13 cellular contexts compared by ENCODE assay signal in the genomic region with DNA sequence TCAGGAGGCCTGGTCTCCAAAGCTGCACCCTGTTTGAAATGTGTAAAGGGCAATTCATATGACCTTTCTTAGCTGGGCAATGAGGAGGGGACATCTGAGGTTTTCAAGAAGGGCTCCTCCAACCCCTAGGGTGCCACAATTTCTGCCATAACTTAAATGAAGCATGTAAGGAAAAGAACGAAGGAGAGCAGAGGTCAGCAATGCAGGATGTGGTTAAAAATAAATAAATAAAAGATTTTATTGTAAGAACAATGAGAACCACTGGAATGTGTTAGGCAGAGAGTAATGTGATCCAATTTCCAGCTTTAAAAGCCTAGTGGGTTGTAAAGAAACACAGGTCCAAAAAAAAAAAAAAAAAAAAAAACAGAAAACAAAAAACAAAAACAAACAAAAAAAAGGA.
DNase-seq lines count a peak whose midpoint lies in the region; ATAC-seq and TF ChIP-seq lines count a peak whose summit lies in the region.
"Had no signal": no experiment of that assay in that cellular context is flagged by ENCODE, and none has a peak within 500 bp of the region (broad histone marks: within the 10 kb centered on the region; RNA-seq: fewer than 3 reads in every experiment).

No MANE protein-coding gene starts in this region.

- no peaks in the 10 kb centered on the region for H3K9me3 ChIP-seq in SK-N-SH
- H3K9me3 ChIP-seq in fibroblast of lung (ENCODE audit: control insufficient read depth, insufficient read depth, low read depth, low read length) = no peaks in the 10 kb centered on the region
- H3K9me3 ChIP-seq in sigmoid colon = no peaks in the 10 kb centered on the region
- H3K9me3 ChIP-seq: spleen had no signal

- ATAC-seq in GM18867 (IDR thresholded peaks at IDR 0.05; ENCODE audit: unreplicated experiment) = no peak
- no peak for ATAC-seq in HG02884 (IDR thresholded peaks at IDR 0.05; ENCODE audit: unreplicated experiment)

- TF ChIP-seq CTCF in SK-N-SH (IDR thresholded peaks at IDR 0.05) = no peak
- no peak for TF ChIP-seq CTCF in fibroblast of lung (conservative IDR thresholded peaks at IDR 0.05 in 1 of 2, IDR thresholded peaks at IDR 0.05 in 1 of 2; ENCODE audit: low read depth in 1 of 2, low read length in 2 of 2)
- no peak for TF ChIP-seq CTCF in sigmoid colon (IDR thresholded peaks at IDR 0.05)

- H3K36me3 ChIP-seq in SK-N-SH (replicated peaks in 1 of 2; ENCODE audit: control insufficient read depth in 1 of 2, insufficient read depth in 2 of 2, low read length in 1 of 2) (peaks cover 0 to 2% of the 10 kb centered on the region in 2 experiments), fibroblast of lung (ENCODE audit: control insufficient read depth, insufficient read depth, low read length) (no peaks in the 10 kb centered on the region), sigmoid colon (no peaks in the 10 kb centered on the region)
- H3K36me3 ChIP-seq: spleen had no signal

- no peaks in the 10 kb centered on the region for H3K79me2 ChIP-seq in SK-N-SH (ENCODE audit: insufficient read depth)
- H3K79me2 ChIP-seq in fibroblast of lung (ENCODE audit: control insufficient read depth, insufficient read depth, low read length) = no peaks in the 10 kb centered on the region

- H3K27me3 ChIP-seq in SK-N-SH (ENCODE audit: insufficient read depth) (no peaks in the 10 kb centered on the region), fibroblast of lung (ENCODE audit: control insufficient read depth, insufficient read depth, low read length) (no peaks in the 10 kb centered on the region), sigmoid colon (no peaks in the 10 kb centered on the region)
- H3K27me3 ChIP-seq: spleen had no signal

- H3K4me2 ChIP-seq in SK-N-SH (peak overlapping the region; percentile 15), fibroblast of lung (ENCODE audit: extremely low read depth, insufficient read depth, low read length) (peak overlapping the region; percentile 1)

- no peak overlapping the region for H3K4me3 ChIP-seq in SK-N-SH (ENCODE audit: low read depth in 2 of 2, low read length in 1 of 2)
- no peak overlapping the region for H3K4me3 ChIP-seq in fibroblast of lung (replicated peaks in 1 of 4; ENCODE audit: control extremely low read depth in 1 of 4, insufficient read depth in 1 of 4, low read depth in 3 of 4, low read length in 4 of 4)
- H3K4me3 ChIP-seq in skeletal muscle cell (ENCODE audit: low read depth, low read length) = no peak overlapping the region
- H3K4me3 ChIP-seq in sigmoid colon = no peak overlapping the region
- H3K4me3 ChIP-seq: spleen had no signal

- peak; percentile 97 for DNase-seq in H4 (ENCODE audit: low spot score)
- DNase-seq in SK-N-SH = no peak
- peak; percentile 87 to 91 for DNase-seq in fibroblast of lung (ENCODE audit: low read depth in 2 of 2)
- DNase-seq in skeletal muscle cell (ENCODE audit: low read depth) = peak; percentile 74
- DNase-seq in sigmoid colon = no peak
- no peak for DNase-seq in activated T-cell treated with anti-CD3 and anti-CD28 coated beads, Interleukin-2, amount 50 U/mL, for 48 hours
- DNase-seq: DND-41, hypothalamus, NCI-H2171, RPMI8226, spleen had no signal

- TF ChIP-seq EP300 in SK-N-SH (IDR thresholded peaks at IDR 0.05; ENCODE audit: borderline replicate concordance in 1 of 2, low read depth in 1 of 2, low read length in 1 of 2) = peak in 1 of 2 experiments; percentile 81; a peak in 1 of 4 replicates
- no peak for TF ChIP-seq EP300 in sigmoid colon (IDR thresholded peaks at IDR 0.05)

- no peaks in the 10 kb centered on the region for H4K20me1 ChIP-seq in SK-N-SH (ENCODE audit: insufficient read depth)
- no peaks in the 10 kb centered on the region for H4K20me1 ChIP-seq in fibroblast of lung (ENCODE audit: control insufficient read depth, extremely low read depth, insufficient read depth, low read length)

- H3F3A ChIP-seq in SK-N-SH (replicated peaks; ENCODE audit: insufficient read depth) = peaks cover 7% of the 10 kb centered on the region

- no peak overlapping the region for H3K9ac ChIP-seq in SK-N-SH
- H3K9ac ChIP-seq in fibroblast of lung (ENCODE audit: insufficient read depth, low read length) = no peak overlapping the region

- CTCF ChIA-PET in SK-N-SH (lab: Yijun Ruan, JAX) = no interaction called here

- H3K27ac ChIP-seq in SK-N-SH (ENCODE audit: low read depth in 2 of 2, low read length in 1 of 2) (peak overlapping the region in 1 of 2 experiments; percentile 56; a peak in 2 of 4 replicates), fibroblast of lung (ENCODE audit: insufficient read depth, low read length) (peak overlapping the region; percentile 34), sigmoid colon (no peak overlapping the region)
- H3K27ac ChIP-seq: spleen had no signal

- no peak for TF ChIP-seq POLR2A in sigmoid colon (IDR thresholded peaks at IDR 0.05)

- POLR2A ChIA-PET in SK-N-SH (lab: Yijun Ruan, JAX) = no interaction called here

- H2AFZ ChIP-seq in SK-N-SH (ENCODE audit: low read depth) (peak overlapping the region; percentile 54; the same call in 1 of the 2 replicates), fibroblast of lung (ENCODE audit: low read length) (no peak overlapping the region)

- H3K4me1 ChIP-seq in SK-N-SH (ENCODE audit: control insufficient read depth in 1 of 2, insufficient read depth in 2 of 2, low read depth in 1 of 2, low read length in 1 of 2) (peaks cover 4 to 20% of the 10 kb centered on the region in 2 experiments; a peak in 3 of 4 replicates), fibroblast of lung (ENCODE audit: control insufficient read depth, extremely low read depth, insufficient read depth, low read length) (peaks cover 9% of the 10 kb centered on the region), sigmoid colon (no peaks in the 10 kb centered on the region)
- H3K4me1 ChIP-seq: spleen had no signal

- 10% methylated on average over 1 of the region's 1 CpG for WGBS in SK-N-SH (ENCODE audit: low lambda C conversion rate)
- WGBS in sigmoid colon, 2 donors = 7 to 22% methylated on average over 1 of the region's 1 CpG

- H3K9me2 ChIP-seq in SK-N-SH = no peaks in the 10 kb centered on the region

- intact Hi-C loops in sigmoid colon (cut with DNase I) = no loop called here

- no peak for TF ChIP-seq RAD21 in SK-N-SH (IDR thresholded peaks at IDR 0.05; ENCODE audit: low read length)

TF ChIP-seq in SK-N-SH, 30 proteins besides CTCF, POLR2A, EP300 and RAD21:
- TF ChIP-seq PBX3 (IDR thresholded peaks at IDR 0.05) (peak; percentile 37), EZH2phosphoT487 (IDR thresholded peaks at IDR 0.05; ENCODE audit: borderline replicate concordance, low read depth) (no peak), CHD2 (IDR thresholded peaks at IDR 0.05; ENCODE audit: low read length, partially characterized antibody) (no peak), JUND (IDR thresholded peaks at IDR 0.05) (peak; percentile 7; the same call in 1 of the 2 replicates), TEAD4 (IDR thresholded peaks at IDR 0.05; ENCODE audit: borderline replicate concordance, insufficient read depth) (peak; percentile 49; the same call in 1 of the 2 replicates), RXRA (IDR thresholded peaks at IDR 0.05; ENCODE audit: borderline replicate concordance, low read depth) (peak; percentile 62), MEF2A (IDR thresholded peaks at IDR 0.05; ENCODE audit: borderline replicate concordance, low read depth) (no peak), TCF12 (IDR thresholded peaks at IDR 0.05) (peak; percentile 65), NFIC (IDR thresholded peaks at IDR 0.05; ENCODE audit: borderline replicate concordance) (peak; percentile 30; the same call in 1 of the 2 replicates)
- TF ChIP-seq, protein P1, sequence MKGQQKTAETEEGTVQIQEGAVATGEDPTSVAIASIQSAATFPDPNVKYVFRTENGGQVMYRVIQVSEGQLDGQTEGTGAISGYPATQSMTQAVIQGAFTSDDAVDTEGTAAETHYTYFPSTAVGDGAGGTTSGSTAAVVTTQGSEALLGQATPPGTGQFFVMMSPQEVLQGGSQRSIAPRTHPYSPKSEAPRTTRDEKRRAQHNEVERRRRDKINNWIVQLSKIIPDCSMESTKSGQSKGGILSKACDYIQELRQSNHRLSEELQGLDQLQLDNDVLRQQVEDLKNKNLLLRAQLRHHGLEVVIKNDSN (IDR thresholded peaks at IDR 0.05; ENCODE audit: borderline replicate concordance, low read depth) = no peak
- TF ChIP-seq, protein P2, sequence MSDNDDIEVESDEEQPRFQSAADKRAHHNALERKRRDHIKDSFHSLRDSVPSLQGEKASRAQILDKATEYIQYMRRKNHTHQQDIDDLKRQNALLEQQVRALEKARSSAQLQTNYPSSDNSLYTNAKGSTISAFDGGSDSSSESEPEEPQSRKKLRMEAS (IDR thresholded peaks at IDR 0.05; ENCODE audit: low read depth) = 0 out of 2 replicates have a peak, but pooled peaks have one; percentile 29

Comparison
In these comparisons a context has a peak if more than half of its experiments do, and no peak if none do; other contexts are left out.
1. DNase-seq: peak in H4 (single experiment), fibroblast of lung (2 of 2) and skeletal muscle cell (single experiment); none in SK-N-SH (single experiment), sigmoid colon (single experiment) and activated T-cell treated with anti-CD3 and anti-CD28 coated beads, Interleukin-2, amount 50 U/mL, for 48 hours (0 of 2).